8 cellular contexts compared by ENCODE assay signal in genomic region chr16:89505204-89506112, GRCh38. TPM values are rescaled to one million over a fixed set of nuclear protein-coding genes. Genes with fewer than 3 reads are reported as not detected.
DNase-seq lines count a peak whose midpoint lies in the region; ATAC-seq and TF ChIP-seq lines count a peak whose summit lies in the region.

No MANE protein-coding gene starts in this region.

- H3K4me1 Mint-ChIP-seq in activated CD8-positive, alpha-beta memory T cell treated with anti-CD3 and anti-CD28 coated beads, Interleukin-2, amount 10 ng/mL, durations not matched to agents 7 days and 5 days = peaks cover 35% of the 10 kb centered on the region
- H3K4me1 Mint-ChIP-seq in naive thymus-derived CD8-positive, alpha-beta T cell = peaks cover 12 to 50% (median 29%) of the 10 kb centered on the region in 4 donors

- TF ChIP-seq CTCF in epithelial cell of proximal tubule (conservative IDR thresholded peaks at IDR 0.05; ENCODE audit: low read depth, low read length) = no peak

- H3K27ac Mint-ChIP-seq in activated CD8-positive, alpha-beta memory T cell treated with anti-CD3 and anti-CD28 coated beads, Interleukin-2, amount 10 ng/mL, durations not matched to agents 7 days and 5 days = peak overlapping the region; percentile 92
- H3K27ac Mint-ChIP-seq in naive thymus-derived CD8-positive, alpha-beta T cell = peak overlapping the region; percentile 90 to 97 (median 93)

- peaks cover 2% of the 10 kb centered on the region for H3K36me3 Mint-ChIP-seq in activated CD8-positive, alpha-beta memory T cell treated with anti-CD3 and anti-CD28 coated beads, Interleukin-2, amount 10 ng/mL, durations not matched to agents 7 days and 5 days
- H3K36me3 Mint-ChIP-seq in naive thymus-derived CD8-positive, alpha-beta T cell = peaks cover 0 to 2% (median 0%) of the 10 kb centered on the region in 3 donors

- H3K27me3 ChIP-seq in H7 (ENCODE audit: control insufficient read depth, insufficient read depth, low read length) = peaks cover 6% of the 10 kb centered on the region; the same call in 1 of the 2 replicates

- POLR2A ChIA-PET in naive thymus-derived CD8-positive, alpha-beta T cell (lab: Charles Lee) = interaction anchor here (0.7 to 5.9 kb wide), 9 partner anchors 8 to 233 kb away, joined by 3 to 74 read pairs (median 6); partner anchors contain the start of gene ANKRD11

- H3K4me3 Mint-ChIP-seq in activated CD8-positive, alpha-beta memory T cell treated with anti-CD3 and anti-CD28 coated beads, Interleukin-2, amount 10 ng/mL, durations not matched to agents 7 days and 5 days = peak overlapping the region; percentile 70
- peak overlapping the region; percentile 57 to 89 (median 84) for H3K4me3 Mint-ChIP-seq in naive thymus-derived CD8-positive, alpha-beta T cell

- DNase-seq in Daoy (ENCODE audit: low read depth) (peak; percentile 88), H7 (peak; percentile 27), NCI-H510A treated with DMSO at 0.1 percent for 48 hours (lab: John Stamatoyannopoulos, UW) (peak; percentile 30), epithelial cell of proximal tubule (ENCODE audit: low read depth) (peak; percentile 68), iPS-NIHi7 (ENCODE audit: extremely low spot score) (no peak)
- peak; percentile 96 for DNase-seq in activated CD8-positive, alpha-beta memory T cell treated with anti-CD3 and anti-CD28 coated beads, Interleukin-2, amount 10 ng/mL, durations not matched to agents 7 days and 5 days
- DNase-seq in naive thymus-derived CD8-positive, alpha-beta T cell = peak; percentile 63 to 96 (median 90)
- DNase-seq in stimulated activated CD8-positive, alpha-beta memory T cell treated with anti-CD3 and anti-CD28 coated beads, Interleukin-7, amount 100 ng/mL, for 48 hours (ENCODE audit: extremely low read depth in 1 of 2, low read depth in 1 of 2) = peak; percentile 66 to 89

- ATAC-seq in activated CD8-positive, alpha-beta memory T cell treated with anti-CD3 and anti-CD28 coated beads, Interleukin-2, amount 10 ng/mL, durations not matched to agents 7 days and 5 days = peak; percentile 66
- ATAC-seq in naive thymus-derived CD8-positive, alpha-beta T cell = peak; percentile 49 to 68

- H3K9me3 Mint-ChIP-seq in activated CD8-positive, alpha-beta memory T cell treated with anti-CD3 and anti-CD28 coated beads, Interleukin-2, amount 10 ng/mL, durations not matched to agents 7 days and 5 days (ENCODE audit: low read depth) = no peaks in the 10 kb centered on the region
- H3K9me3 Mint-ChIP-seq in naive thymus-derived CD8-positive, alpha-beta T cell = no peaks in the 10 kb centered on the region

- H3K4me3 ChIP-seq in H7 (ENCODE audit: insufficient read depth, low read depth, low read length) (no peak overlapping the region), epithelial cell of proximal tubule (ENCODE audit: low read depth, low read length) (peak overlapping the region; percentile 21)

- CTCF ChIA-PET in activated CD8-positive, alpha-beta memory T cell treated with anti-CD3 and anti-CD28 coated beads, Interleukin-2, amount 10 ng/mL, durations not matched to agents 7 days and 5 days (lab: Charles Lee) = interaction anchor here (0.7 to 2.5 kb wide), 5 partner anchors 11 to 265 kb away, joined by 3 to 8 read pairs (median 3); no protein-coding TSS in a partner anchor

- no peaks in the 10 kb centered on the region for H3K27me3 Mint-ChIP-seq in activated CD8-positive, alpha-beta memory T cell treated with anti-CD3 and anti-CD28 coated beads, Interleukin-2, amount 10 ng/mL, durations not matched to agents 7 days and 5 days
- H3K27me3 Mint-ChIP-seq in naive thymus-derived CD8-positive, alpha-beta T cell = peaks cover 0 to 1% (median 0%) of the 10 kb centered on the region in 5 donors

- peaks cover under 1% of the 10 kb centered on the region; the same call in 1 of the 2 replicates for H3K36me3 ChIP-seq in H7 (replicated peaks; ENCODE audit: control insufficient read depth, insufficient read depth, low read length)

RNA-seq across cellular contexts. Expression of gene SPG7, which starts 2.7 kb away (rescaled TPM):
- total RNA-seq in Daoy (2014; rRNA removed; shearing (Covaris generic)) = 43.1 and 49.9 TPM in 2 replicates
- total RNA-seq in H7 (2014; rRNA removed; shearing (Covaris generic)) = 120 and 161 TPM in 2 replicates
- total RNA-seq in activated CD8-positive, alpha-beta memory T cell treated with anti-CD3 and anti-CD28 coated beads, Interleukin-2, amount 10 ng/mL, durations not matched to agents 7 days and 5 days = 100 to 1,000 TPM in 1 of 2 experiments, 10 to 100 TPM in 1; 92.1 to 110 TPM
- 66.7 and 122 TPM in 2 replicates for total RNA-seq in epithelial cell of proximal tubule
- total RNA-seq in naive thymus-derived CD8-positive, alpha-beta T cell = 100 to 1,000 TPM; 164 to 169 TPM
- polyA plus RNA-seq in naive thymus-derived CD8-positive, alpha-beta T cell = 10 to 100 TPM; 44.8 to 58.2 (median 44.9) TPM

RNA-seq across cellular contexts. Expression of gene ANKRD11, which starts 15.1 kb away (rescaled TPM):
- 21.5 and 27.8 TPM in 2 replicates for total RNA-seq in Daoy (2014; rRNA removed; shearing (Covaris generic))
- 54.4 and 77.3 TPM in 2 replicates for total RNA-seq in H7 (2014; rRNA removed; shearing (Covaris generic))
- total RNA-seq in activated CD8-positive, alpha-beta memory T cell treated with anti-CD3 and anti-CD28 coated beads, Interleukin-2, amount 10 ng/mL, durations not matched to agents 7 days and 5 days = 100 to 1,000 TPM; 184 to 235 TPM
- total RNA-seq in epithelial cell of proximal tubule = 44.3 and 50.8 TPM in 2 replicates
- 100 to 1,000 TPM; 326 to 328 TPM for total RNA-seq in naive thymus-derived CD8-positive, alpha-beta T cell
- polyA plus RNA-seq in naive thymus-derived CD8-positive, alpha-beta T cell = 10 to 100 TPM in 2 of 3 donors, 1 to 10 TPM in 1; 8.9 to 61.1 (median 13.9) TPM

RNA-seq across cellular contexts. Expression of gene RPL13, which starts 55.0 kb away (rescaled TPM):
- total RNA-seq in Daoy (2014; rRNA removed; shearing (Covaris generic)) = 4,474 and 4,750 TPM in 2 replicates
- 6,334 and 6,497 TPM in 2 replicates for total RNA-seq in H7 (2014; rRNA removed; shearing (Covaris generic))
- 1,000 to 10,000 TPM; 2,153 to 2,209 TPM for total RNA-seq in activated CD8-positive, alpha-beta memory T cell treated with anti-CD3 and anti-CD28 coated beads, Interleukin-2, amount 10 ng/mL, durations not matched to agents 7 days and 5 days
- 5,232 and 9,109 TPM in 2 replicates for total RNA-seq in epithelial cell of proximal tubule
- total RNA-seq in naive thymus-derived CD8-positive, alpha-beta T cell = 1,000 to 10,000 TPM; 5,034 to 5,103 TPM
- 1,000 to 10,000 TPM; 5,034 to 7,902 (median 7,525) TPM for polyA plus RNA-seq in naive thymus-derived CD8-positive, alpha-beta T cell
